In genomic region chr12:77010637-77011548, GRCh38 we compare ENCODE assay signal across 8 cellular contexts.
DNase-seq lines count a peak whose midpoint lies in the region; ATAC-seq lines count a peak whose summit lies in the region.

No MANE protein-coding gene starts in this region.

- H3K4me1 ChIP-seq in BLaER1, result peaks cover 5% of the 10 kb centered on the region

- peaks cover 37% of the 10 kb centered on the region for H3K27me3 Mint-ChIP-seq in central memory CD8-positive, alpha-beta T cell

- no peaks in the 10 kb centered on the region for H3K9me3 Mint-ChIP-seq in central memory CD8-positive, alpha-beta T cell

- no peaks in the 10 kb centered on the region for H3K36me3 ChIP-seq in BLaER1

- peak; percentile 47 for DNase-seq in GM19238 (ENCODE audit: insufficient read length, low spot score)
- DNase-seq in NCI-H2227 treated with DMSO at 0.1 percent for 48 hours (lab: John Stamatoyannopoulos, UW), result peak; percentile 98
- DNase-seq in activated CD4-positive, CD25-positive, alpha-beta regulatory T cell treated with anti-CD3 and anti-CD28 coated beads, Interleukin-2, amount 50 U/mL, for 16 hours (ENCODE audit: low read depth, low spot score), result peak; percentile 30
- DNase-seq in central memory CD8-positive, alpha-beta T cell (ENCODE audit: low spot score in 2 of 2), result peak; percentile 19 to 37
- DNase-seq in kidney tubule cell (ENCODE audit: low spot score), result peak; percentile 72
- DNase-seq in stimulated activated CD4-positive, alpha-beta T cell treated with anti-CD3 and anti-CD28 coated beads, Interleukin-2, amount 100 ng/mL, for 4 hours (ENCODE audit: low read depth), result peak; percentile 37

- no peaks in the 10 kb centered on the region for H4K20me1 ChIP-seq in BLaER1

- H3K9ac ChIP-seq in BLaER1, result no peak overlapping the region

- H3K9me3 ChIP-seq in BLaER1, result no peaks in the 10 kb centered on the region

- H3K27ac Mint-ChIP-seq in central memory CD8-positive, alpha-beta T cell (ENCODE audit: low read depth), result no peak overlapping the region

- H3K4me3 Mint-ChIP-seq in central memory CD8-positive, alpha-beta T cell, result no peak overlapping the region

- H3K36me3 Mint-ChIP-seq in central memory CD8-positive, alpha-beta T cell (ENCODE audit: insufficient read depth), result peaks cover 2% of the 10 kb centered on the region

- H3K27me3 ChIP-seq in BLaER1, result no peaks in the 10 kb centered on the region

- H3K4me3 ChIP-seq in BLaER1, result no peak overlapping the region

- peaks cover 6% of the 10 kb centered on the region for H3K4me1 Mint-ChIP-seq in central memory CD8-positive, alpha-beta T cell

- peak overlapping the region; percentile 52 for H3K4me2 ChIP-seq in BLaER1

- H3K27ac ChIP-seq in BLaER1, result no peak overlapping the region

- ATAC-seq in HG03280 (IDR thresholded peaks at IDR 0.05; ENCODE audit: unreplicated experiment), result peak; percentile 95
- peak; percentile 73 for ATAC-seq in central memory CD8-positive, alpha-beta T cell (replicated peaks; ENCODE audit: extremely low read depth, poor library complexity, severe bottlenecking)

Comparison
In these comparisons a context has a peak if more than half of its experiments do, and no peak if none do; other contexts are left out.
1. DNase-seq: peak in every context shown above with its lines; median percentile 98 in NCI-H2227 treated with DMSO at 0.1 percent for 48 hours; 72 in kidney tubule cell; 47 in GM19238; 37 in stimulated activated CD4-positive, alpha-beta T cell treated with anti-CD3 and anti-CD28 coated beads, Interleukin-2, amount 100 ng/mL, for 4 hours; 30 in activated CD4-positive, CD25-positive, alpha-beta regulatory T cell treated with anti-CD3 and anti-CD28 coated beads, Interleukin-2, amount 50 U/mL, for 16 hours; 28 in central memory CD8-positive, alpha-beta T cell.